Comparison of ENCODE assay signal across 20 cellular contexts in the genomic region with DNA sequence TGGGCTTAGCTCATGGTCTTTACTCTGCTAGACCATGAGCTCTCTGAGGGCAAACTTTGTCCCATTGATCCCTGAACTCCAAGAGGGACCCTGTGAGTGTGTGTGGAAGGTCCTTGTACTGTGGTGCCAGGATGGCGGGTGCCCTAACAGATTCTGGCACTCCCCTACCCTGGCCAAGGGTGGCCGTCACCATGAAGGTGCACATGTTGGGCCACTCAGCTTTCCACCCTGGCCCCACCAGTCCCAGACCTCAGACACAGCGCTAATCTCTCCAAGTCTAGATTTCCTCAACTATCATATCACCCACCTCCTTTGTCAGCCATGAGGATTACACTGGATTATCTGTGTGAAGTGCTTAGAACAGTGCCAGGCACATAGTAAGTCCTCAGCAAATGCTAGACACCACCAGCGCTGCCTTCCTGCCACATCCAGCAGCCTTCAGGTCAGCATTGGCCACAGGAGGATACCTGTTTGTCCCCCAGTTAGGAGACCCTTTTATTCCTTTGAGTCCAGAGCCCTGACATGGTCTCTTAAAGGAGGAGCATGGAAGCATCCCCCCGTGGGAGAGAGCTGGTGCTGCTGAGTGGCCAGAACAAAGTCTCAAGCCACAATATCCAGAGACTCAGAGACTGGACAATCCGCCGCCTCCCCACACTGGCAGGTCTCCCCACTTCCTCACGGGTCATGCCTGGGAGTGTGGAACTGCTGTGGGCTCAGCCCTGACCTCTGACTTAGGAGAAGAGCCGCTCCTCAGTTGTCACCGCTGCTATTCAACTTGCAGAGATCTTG. TPM values are rescaled to one million over a fixed set of nuclear protein-coding genes. Genes with fewer than 3 reads are reported as not detected.
"Had no signal": no experiment of that assay in that cellular context is flagged by ENCODE, and none has a peak within 500 bp of the region (broad histone marks: within the 10 kb centered on the region; RNA-seq: fewer than 3 reads in every experiment).

No MANE protein-coding gene starts in this region.

- H3K9me3 Mint-ChIP-seq: activated CD8-positive, alpha-beta T cell treated with anti-CD3 and anti-CD28 coated beads for 36 hours; activated naive CD4-positive, alpha-beta T cell treated with anti-CD3 and anti-CD28 coated beads, Interleukin-2, amount 50 U/mL, for 24 hours; activated T-cell treated with anti-CD3 and anti-CD28 coated beads, Interleukin-2, amount 50 U/mL, for 72 hours had no signal

- H3K27me3 ChIP-seq: ascending aorta, breast epithelium, suprapubic skin had no signal

- ATAC-seq: activated CD8-positive, alpha-beta T cell treated with anti-CD3 and anti-CD28 coated beads for 36 hours; activated T-cell treated with anti-CD3 and anti-CD28 coated beads, Interleukin-2, amount 50 U/mL, for 72 hours; Right ventricle myocardium inferior; WTC11 had no signal

- H3K4me3 ChIP-seq: ascending aorta, breast epithelium, lung, SK-N-MC, suprapubic skin had no signal

- H3K27ac Mint-ChIP-seq: activated CD8-positive, alpha-beta T cell treated with anti-CD3 and anti-CD28 coated beads for 36 hours; activated naive CD4-positive, alpha-beta T cell treated with anti-CD3 and anti-CD28 coated beads, Interleukin-2, amount 50 U/mL, for 24 hours; activated T-cell treated with anti-CD3 and anti-CD28 coated beads, Interleukin-2, amount 50 U/mL, for 72 hours; mesothelial cell of epicardium; nephron; WTC11 had no signal

- H3K4me1 Mint-ChIP-seq: activated naive CD4-positive, alpha-beta T cell treated with anti-CD3 and anti-CD28 coated beads, Interleukin-2, amount 50 U/mL, for 24 hours; WTC11 had no signal

- H3K4me1 ChIP-seq: ascending aorta, breast epithelium had no signal

- H3K9me3 ChIP-seq: ascending aorta, breast epithelium, suprapubic skin had no signal

- DNase-seq: activated CD4-positive, alpha-beta T cell treated with anti-CD3 and anti-CD28 coated beads for 4 hours; activated CD8-positive, alpha-beta T cell treated with anti-CD3 and anti-CD28 coated beads for 36 hours; activated effector memory CD4-positive, alpha-beta T cell treated with anti-CD3 and anti-CD28 coated beads, Interleukin-2, amount 50 U/mL, for 16 hours; activated T-cell treated with anti-CD3 and anti-CD28 coated beads, Interleukin-2, amount 50 U/mL, for 72 hours; foreskin melanocyte; glutamatergic neuron; kidney glomerular epithelial cell; occipital lobe; retina; stimulated activated naive CD4-positive, alpha-beta T cell treated with Interleukin-2 at 50 U/mL for 16 hours had no signal

- H3K27me3 Mint-ChIP-seq: activated CD8-positive, alpha-beta T cell treated with anti-CD3 and anti-CD28 coated beads for 36 hours had no signal

- H3K4me3 Mint-ChIP-seq: activated CD8-positive, alpha-beta T cell treated with anti-CD3 and anti-CD28 coated beads for 36 hours; activated naive CD4-positive, alpha-beta T cell treated with anti-CD3 and anti-CD28 coated beads, Interleukin-2, amount 50 U/mL, for 24 hours; activated T-cell treated with anti-CD3 and anti-CD28 coated beads, Interleukin-2, amount 50 U/mL, for 72 hours; mesothelial cell of epicardium; nephron; WTC11 had no signal

- H3K36me3 ChIP-seq: ascending aorta, breast epithelium, suprapubic skin had no signal

- H3K27ac ChIP-seq: ascending aorta, breast epithelium, SK-N-MC, suprapubic skin had no signal

- H3K36me3 Mint-ChIP-seq: activated naive CD4-positive, alpha-beta T cell treated with anti-CD3 and anti-CD28 coated beads, Interleukin-2, amount 50 U/mL, for 24 hours; mesothelial cell of epicardium; WTC11 had no signal

RNA-seq across cellular contexts. Expression of a gene that starts 44.5 kb away (rescaled TPM):
- total RNA-seq: activated CD8-positive, alpha-beta T cell treated with anti-CD3 and anti-CD28 coated beads for 36 hours had no signal
